In genomic region chr9:87431831-87432230, GRCh38 we compare ENCODE assay signal across 20 cellular contexts.
"Had no signal": no experiment of that assay in that cellular context is flagged by ENCODE, and none has a peak within 500 bp of the region (broad histone marks: within the 10 kb centered on the region; RNA-seq: fewer than 3 reads in every experiment).

No MANE protein-coding gene starts in this region.

- H3K27ac ChIP-seq: colonic mucosa, heart left ventricle, neutrophil, psoas muscle, right lobe of liver, skin epidermis, stomach had no signal

- H3K9me3 ChIP-seq: colonic mucosa, heart left ventricle, neutrophil, psoas muscle, right lobe of liver, stomach had no signal

- H3K4me1 Mint-ChIP-seq: naive thymus-derived CD4-positive, alpha-beta T cell; stimulated activated naive B cell treated with anti-CD40 and anti-IgM and Interleukin-4, amounts not matched to agents 10 μg/mL and 1 μg/mL and 100 μg/mL, for 72 hours had no signal

- H3K36me3 Mint-ChIP-seq: stimulated activated naive B cell treated with anti-CD40 and anti-IgM and Interleukin-4, amounts not matched to agents 10 μg/mL and 1 μg/mL and 100 μg/mL, for 72 hours; type B pancreatic cell had no signal

- H3K27ac Mint-ChIP-seq: naive thymus-derived CD4-positive, alpha-beta T cell; stimulated activated naive B cell treated with anti-CD40 and anti-IgM and Interleukin-4, amounts not matched to agents 10 μg/mL and 1 μg/mL and 100 μg/mL, for 72 hours; type B pancreatic cell had no signal

- ATAC-seq: esophagus mucosa; heart left ventricle; left colon; left ventricle myocardium superior; naive thymus-derived CD4-positive, alpha-beta T cell; psoas muscle; right lobe of liver; stimulated activated naive B cell treated with anti-CD40 and anti-IgM and Interleukin-4, amounts not matched to agents 10 μg/mL and 1 μg/mL and 100 μg/mL, for 72 hours had no signal

- H3K36me3 ChIP-seq: colonic mucosa, heart left ventricle, neutrophil, right lobe of liver, stomach had no signal

- H3K9me3 Mint-ChIP-seq: stimulated activated naive B cell treated with anti-CD40 and anti-IgM and Interleukin-4, amounts not matched to agents 10 μg/mL and 1 μg/mL and 100 μg/mL, for 72 hours had no signal

- DNase-seq: colonic mucosa; dermis blood vessel endothelial cell; effector CD4-positive, alpha-beta T cell; foreskin melanocyte; heart left ventricle; hippocampal formation; left colon; left ventricle myocardium superior; naive thymus-derived CD4-positive, alpha-beta T cell; psoas muscle; retina; right lobe of liver; stimulated activated CD4-positive, alpha-beta T cell treated with anti-CD3 and anti-CD28 coated beads, Interleukin-2, amount 100 ng/mL, for 24 hours; stimulated activated CD4-positive, alpha-beta T cell treated with anti-CD3 and anti-CD28 coated beads, Interleukin-4, amount 100 ng/mL, for 4 hours; stimulated activated naive B cell treated with anti-CD40 and anti-IgM and Interleukin-4, amounts not matched to agents 10 μg/mL and 1 μg/mL and 100 μg/mL, for 72 hours; stomach had no signal

- H3K4me3 ChIP-seq: colonic mucosa, heart left ventricle, psoas muscle, right lobe of liver, skin epidermis, stomach had no signal

- H3K4me1 ChIP-seq: colonic mucosa, heart left ventricle, psoas muscle, right lobe of liver had no signal

- H3K4me3 Mint-ChIP-seq: naive thymus-derived CD4-positive, alpha-beta T cell; stimulated activated naive B cell treated with anti-CD40 and anti-IgM and Interleukin-4, amounts not matched to agents 10 μg/mL and 1 μg/mL and 100 μg/mL, for 72 hours; type B pancreatic cell had no signal

- H3K27me3 Mint-ChIP-seq: stimulated activated naive B cell treated with anti-CD40 and anti-IgM and Interleukin-4, amounts not matched to agents 10 μg/mL and 1 μg/mL and 100 μg/mL, for 72 hours; type B pancreatic cell had no signal

- H3K27me3 ChIP-seq: colonic mucosa, heart left ventricle, neutrophil, right lobe of liver, stomach had no signal
